Comparison of ENCODE assay signal across 1 cellular context in the genomic region with DNA sequence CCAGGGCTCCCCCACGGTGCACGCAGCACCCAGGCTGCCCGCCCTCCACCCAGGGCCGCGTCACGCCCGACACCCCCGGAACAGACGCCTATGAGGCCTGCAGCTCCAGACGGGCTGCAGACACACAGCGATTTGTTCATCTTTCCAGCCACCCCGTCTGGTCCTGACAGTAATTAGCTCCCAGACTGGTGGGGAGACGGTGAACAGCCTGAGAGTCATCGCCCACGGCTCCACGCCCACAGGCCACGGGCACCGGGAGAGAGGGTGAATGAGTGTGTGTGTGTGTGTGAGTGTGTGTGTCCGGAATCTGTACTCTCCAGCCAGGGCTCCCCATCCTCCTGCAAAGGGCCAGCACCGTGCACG.
TF ChIP-seq lines count a peak whose summit lies in the region.

No MANE protein-coding gene starts in this region.

TF ChIP-seq in endothelial cell of umbilical vein, 7 proteins besides CTCF, POLR2A, EP300 and RAD21 (continued from another document):
- TF ChIP-seq JUN (IDR thresholded peaks at IDR 0.05; ENCODE audit: borderline replicate concordance, insufficient read depth, insufficient read length, low read depth), result no peak
